Comparison of ENCODE assay signal across 8 cellular contexts in genomic region chr3:159764211-159765024, GRCh38.
DNase-seq lines count a peak whose midpoint lies in the region; ATAC-seq and TF ChIP-seq lines count a peak whose summit lies in the region.

No MANE protein-coding gene starts in this region.

- ATAC-seq in HG02588 (IDR thresholded peaks at IDR 0.05; ENCODE audit: unreplicated experiment) = peak; percentile 23
- ATAC-seq in stimulated activated naive B cell treated with anti-CD40 and anti-IgM and Interleukin-4, amounts not matched to agents 10 μg/mL and 1 μg/mL and 100 μg/mL, for 72 hours (replicated peaks) = peak; percentile 32 to 33

- POLR2A ChIA-PET in RWPE1 (lab: Yijun Ruan, JAX; ENCODE audit: low non-redundant PET) = interaction anchor here (1.0 to 1.3 kb wide), 2 partner anchors 20 to 41 kb away, joined by 3 to 5 read pairs; no protein-coding TSS in a partner anchor

- no peaks in the 10 kb centered on the region for H3K27me3 ChIP-seq in layer of hippocampus (ENCODE audit: control insufficient read depth, insufficient read depth, low read length)

- H3K27me3 Mint-ChIP-seq in stimulated activated naive B cell treated with anti-CD40 and anti-IgM and Interleukin-4, amounts not matched to agents 10 μg/mL and 1 μg/mL and 100 μg/mL, for 72 hours = peaks cover 42 to 49% of the 10 kb centered on the region in 2 donors

- no peaks in the 10 kb centered on the region for H3K9me3 Mint-ChIP-seq in stimulated activated naive B cell treated with anti-CD40 and anti-IgM and Interleukin-4, amounts not matched to agents 10 μg/mL and 1 μg/mL and 100 μg/mL, for 72 hours

- DNase-seq in DMS79 treated with DMSO at 0.1 percent for 48 hours (lab: John Stamatoyannopoulos, UW) (peak; percentile 65), DMS79 (lab: John Stamatoyannopoulos, UW) (no peak), RWPE1 (ENCODE audit: low spot score) (peak; percentile 77), dedifferentiated amniotic fluid mesenchymal stem cell (ENCODE audit: extremely low spot score) (peak; percentile 70)
- DNase-seq in stimulated activated naive B cell treated with anti-CD40 and anti-IgM and Interleukin-4, amounts not matched to agents 10 μg/mL and 1 μg/mL and 100 μg/mL, for 72 hours = peak; percentile 19
- no peak for DNase-seq in central memory CD4-positive, alpha-beta T cell

- H3K4me3 Mint-ChIP-seq in stimulated activated naive B cell treated with anti-CD40 and anti-IgM and Interleukin-4, amounts not matched to agents 10 μg/mL and 1 μg/mL and 100 μg/mL, for 72 hours = peak overlapping the region; percentile 90 to 94

- CTCF ChIA-PET in RWPE1 (lab: Yijun Ruan, JAX) = interaction anchor here (0.6 to 1.0 kb wide), 4 partner anchors 40 to 147 kb away, joined by 3 to 4 read pairs (median 3); no protein-coding TSS in a partner anchor

- no peak for TF ChIP-seq CTCF in RWPE1 (conservative IDR thresholded peaks at IDR 0.05; ENCODE audit: low read depth)

- H3K27ac Mint-ChIP-seq in stimulated activated naive B cell treated with anti-CD40 and anti-IgM and Interleukin-4, amounts not matched to agents 10 μg/mL and 1 μg/mL and 100 μg/mL, for 72 hours = peak overlapping the region; percentile 73

- H3K4me1 Mint-ChIP-seq in stimulated activated naive B cell treated with anti-CD40 and anti-IgM and Interleukin-4, amounts not matched to agents 10 μg/mL and 1 μg/mL and 100 μg/mL, for 72 hours = peaks cover 19 to 25% of the 10 kb centered on the region in 2 donors

- H3K27ac ChIP-seq in RWPE1 (peak overlapping the region; percentile 98), layer of hippocampus (ENCODE audit: low read depth, low read length) (peak overlapping the region; percentile 88)

- no peaks in the 10 kb centered on the region for H3K36me3 Mint-ChIP-seq in stimulated activated naive B cell treated with anti-CD40 and anti-IgM and Interleukin-4, amounts not matched to agents 10 μg/mL and 1 μg/mL and 100 μg/mL, for 72 hours

Comparison
In these comparisons a context has a peak if more than half of its experiments do, and no peak if none do; other contexts are left out.
1. DNase-seq: peak in DMS79 treated with DMSO at 0.1 percent for 48 hours (single experiment), RWPE1 (single experiment), dedifferentiated amniotic fluid mesenchymal stem cell (single experiment) and stimulated activated naive B cell treated with anti-CD40 and anti-IgM and Interleukin-4, amounts not matched to agents 10 μg/mL and 1 μg/mL and 100 μg/mL, for 72 hours (single experiment); none in DMS79 (single experiment) and central memory CD4-positive, alpha-beta T cell (single experiment).